ENCODE assay signal across 21 cellular contexts in the genomic region with DNA sequence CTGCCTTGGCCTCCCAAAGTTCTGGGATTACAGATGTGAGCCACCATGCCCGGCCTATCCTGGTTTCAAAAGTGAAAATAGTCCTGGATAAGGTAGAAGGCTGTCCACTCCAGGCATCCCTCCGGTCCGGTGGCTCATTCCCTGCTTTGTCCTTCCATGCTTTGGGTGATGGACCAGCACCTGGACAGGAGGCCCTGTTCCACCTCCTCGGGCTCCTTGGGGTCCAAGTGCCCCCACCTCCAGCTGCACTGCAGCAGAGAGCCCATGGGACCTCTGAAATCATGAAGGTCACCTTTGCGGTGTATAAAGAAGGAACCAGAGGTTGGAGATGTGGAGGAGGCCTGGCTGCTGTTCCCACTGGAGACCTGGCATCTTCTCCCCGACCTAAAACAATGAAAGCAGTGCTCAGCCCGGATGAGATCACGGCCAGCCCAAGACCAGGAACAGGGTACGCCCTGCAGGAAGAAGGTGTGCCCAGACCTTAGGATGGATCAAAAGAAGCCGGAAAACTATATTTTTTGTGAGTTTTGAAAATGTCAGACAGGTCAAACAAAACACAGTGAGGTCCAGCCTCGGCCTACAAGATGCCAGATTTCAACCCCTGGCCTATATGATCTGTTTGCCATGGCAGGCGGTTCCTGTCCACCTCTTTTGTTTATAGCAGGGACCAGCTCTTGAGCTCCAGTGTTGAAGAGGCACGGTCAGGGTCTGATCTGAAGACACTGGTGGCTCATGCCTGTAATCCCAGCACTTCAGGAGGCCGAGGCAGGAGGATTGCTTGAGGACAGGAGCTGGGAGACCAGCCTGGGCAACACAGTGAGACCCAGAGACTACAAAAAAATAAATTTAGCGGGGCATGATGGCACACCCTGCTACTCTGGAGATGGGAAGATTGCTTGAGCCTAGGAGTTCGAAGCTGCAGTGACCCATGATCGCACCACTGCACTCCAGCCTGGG. TPM values are rescaled to one million over a fixed set of nuclear protein-coding genes. Genes with fewer than 3 reads are reported as not detected.
DNase-seq lines count a peak whose midpoint lies in the region; ATAC-seq and TF ChIP-seq lines count a peak whose summit lies in the region.
"Had no signal": no experiment of that assay in that cellular context is flagged by ENCODE, and none has a peak within 500 bp of the region (broad histone marks: within the 10 kb centered on the region; RNA-seq: fewer than 3 reads in every experiment).

No MANE protein-coding gene starts in this region.

- peak; percentile 3 for DNase-seq in activated CD4-positive, alpha-beta T cell treated with anti-CD3 and anti-CD28 coated beads, Interleukin-2, amount 10 ng/mL, durations not matched to agents 7 days and 5 days
- no peak for DNase-seq in activated CD4-positive, alpha-beta T cell treated with anti-CD3 and anti-CD28 coated beads for 1 hour
- peak; percentile 55 for DNase-seq in left cardiac atrium
- peak; percentile 56 for DNase-seq in sigmoid colon
- no peak for DNase-seq in stimulated activated naive CD4-positive, alpha-beta T cell (lab: John Stamatoyannopoulos, UW)
- DNase-seq: 8988T; DMS153; foreskin keratinocyte; mesenchymal stem cell; NCI-H226; NK-92 treated with Interleukin-12 subunit alpha and Interleukin-12 subunit beta, amount 100 ng/mL, for 24 hours; T-helper 1 cell; thyroid gland had no signal

- intact Hi-C loops in left cardiac atrium (cut with DNase I) (no loop called here), sigmoid colon (cut with DNase I) (no loop called here)

- no peaks in the 10 kb centered on the region for H3K9me3 Mint-ChIP-seq in activated CD4-positive, alpha-beta T cell treated with anti-CD3 and anti-CD28 coated beads, Interleukin-2, amount 10 ng/mL, durations not matched to agents 7 days and 5 days
- H3K9me3 Mint-ChIP-seq: neural crest cell, WTC11 had no signal

- POLR2A ChIA-PET in activated CD4-positive, alpha-beta T cell treated with anti-CD3 and anti-CD28 coated beads, Interleukin-2, amount 10 ng/mL, durations not matched to agents 7 days and 5 days (lab: Charles Lee), result no interaction called here

- H3K27me3 ChIP-seq in HUES48 (ENCODE audit: control insufficient read depth, insufficient read depth, low read length) (no peaks in the 10 kb centered on the region), sigmoid colon (peaks cover 0 to 67% (median 26%) of the 10 kb centered on the region in 3 donors)
- H3K27me3 ChIP-seq: foreskin keratinocyte, thyroid gland had no signal

- no peaks in the 10 kb centered on the region for H3K36me3 Mint-ChIP-seq in activated CD4-positive, alpha-beta T cell treated with anti-CD3 and anti-CD28 coated beads, Interleukin-2, amount 10 ng/mL, durations not matched to agents 7 days and 5 days (ENCODE audit: low read depth)

- CTCF ChIA-PET in activated CD4-positive, alpha-beta T cell treated with anti-CD3 and anti-CD28 coated beads, Interleukin-2, amount 10 ng/mL, durations not matched to agents 7 days and 5 days (lab: Charles Lee), result interaction anchor here (0.6 to 1.3 kb wide), 2 partner anchors 12 to 20 kb away, joined by 3 to 5 read pairs; no protein-coding TSS in a partner anchor

- 94 to 95% methylated on average over 17 of the region's 17 CpGs for WGBS in sigmoid colon, 2 donors

- no peak for TF ChIP-seq CTCF in sigmoid colon (IDR thresholded peaks at IDR 0.05)

- H3K27ac ChIP-seq in HUES48 (ENCODE audit: low read depth, low read length) (peak overlapping the region; percentile 5), sigmoid colon (peak overlapping the region in 1 of 4 donors; percentile 60)
- H3K27ac ChIP-seq: BLaER1, foreskin keratinocyte had no signal

- TF ChIP-seq EP300 in sigmoid colon (IDR thresholded peaks at IDR 0.05), result no peak

- H3K4me3 Mint-ChIP-seq in activated CD4-positive, alpha-beta T cell treated with anti-CD3 and anti-CD28 coated beads, Interleukin-2, amount 10 ng/mL, durations not matched to agents 7 days and 5 days, result no peak overlapping the region
- H3K4me3 Mint-ChIP-seq: neural crest cell, WTC11 had no signal

- H3K27ac Mint-ChIP-seq in activated CD4-positive, alpha-beta T cell treated with anti-CD3 and anti-CD28 coated beads, Interleukin-2, amount 10 ng/mL, durations not matched to agents 7 days and 5 days, result no peak overlapping the region
- H3K27ac Mint-ChIP-seq: WTC11 had no signal

- H3K4me3 ChIP-seq in HUES48 (ENCODE audit: low read depth, low read length) (no peak overlapping the region), sigmoid colon (no peak overlapping the region)
- H3K4me3 ChIP-seq: BLaER1, thyroid gland had no signal

- no peaks in the 10 kb centered on the region for H3K9me3 ChIP-seq in HUES48 (ENCODE audit: control insufficient read depth, insufficient read depth, low read length)
- no peaks in the 10 kb centered on the region for H3K9me3 ChIP-seq in sigmoid colon
- H3K9me3 ChIP-seq: BLaER1, thyroid gland had no signal

- H3K27me3 Mint-ChIP-seq in activated CD4-positive, alpha-beta T cell treated with anti-CD3 and anti-CD28 coated beads, Interleukin-2, amount 10 ng/mL, durations not matched to agents 7 days and 5 days, result peaks cover 13% of the 10 kb centered on the region

- TF ChIP-seq POLR2A in sigmoid colon (IDR thresholded peaks at IDR 0.05), result no peak

- H3K9ac ChIP-seq in HUES48 (ENCODE audit: low read depth, low read length), result no peak overlapping the region
- H3K9ac ChIP-seq: BLaER1 had no signal

- peak in 1 of 2 donors; percentile 62 for ATAC-seq in left cardiac atrium
- ATAC-seq in HG03025 (IDR thresholded peaks at IDR 0.05; ENCODE audit: low FRiP score, unreplicated experiment), result no peak
- no peak for ATAC-seq in GM19452 (IDR thresholded peaks at IDR 0.05; ENCODE audit: unreplicated experiment)
- ATAC-seq: foreskin keratinocyte, sciatic nerve, WTC11 had no signal

- H3K4me1 ChIP-seq in HUES48 (ENCODE audit: control insufficient read depth, insufficient read depth, low read length) (peaks cover 11% of the 10 kb centered on the region; the same call in 1 of the 2 replicates), sigmoid colon (no peaks in the 10 kb centered on the region)
- H3K4me1 ChIP-seq: foreskin keratinocyte had no signal

- H3K4me1 Mint-ChIP-seq in activated CD4-positive, alpha-beta T cell treated with anti-CD3 and anti-CD28 coated beads, Interleukin-2, amount 10 ng/mL, durations not matched to agents 7 days and 5 days, result peaks cover 16% of the 10 kb centered on the region

- H3K36me3 ChIP-seq in HUES48 (ENCODE audit: control insufficient read depth, insufficient read depth, low read length) (peaks cover 70% of the 10 kb centered on the region), sigmoid colon (no peaks in the 10 kb centered on the region)
- H3K36me3 ChIP-seq: BLaER1 had no signal

RNA-seq across cellular contexts. Expression of a gene that starts 5.8 kb away (rescaled TPM):
- total RNA-seq in activated CD4-positive, alpha-beta T cell treated with anti-CD3 and anti-CD28 coated beads, Interleukin-2, amount 10 ng/mL, durations not matched to agents 7 days and 5 days, result 1 to 10 TPM; 3.5 to 3.6 TPM
- total RNA-seq in left cardiac atrium (1 to 10 TPM; 7.5 to 7.6 TPM), sigmoid colon (1 to 10 TPM in 3 of 4 donors, under 1 TPM in 1; 0.68 to 3.6 (median 2.3) TPM)
- 100 to 1,000 TPM in 1 of 3 donors, 10 to 100 TPM in 2; 51.8 to 218 (median 61.9) TPM for polyA plus RNA-seq in sigmoid colon

RNA-seq across cellular contexts. Expression of a gene that starts 14.1 kb away (rescaled TPM):
- total RNA-seq in activated CD4-positive, alpha-beta T cell treated with anti-CD3 and anti-CD28 coated beads, Interleukin-2, amount 10 ng/mL, durations not matched to agents 7 days and 5 days, result 100 to 1,000 TPM; 150 to 162 TPM
- total RNA-seq in left cardiac atrium (100 to 1,000 TPM; 130 to 147 TPM), sigmoid colon (100 to 1,000 TPM in 3 of 4 donors, 10 to 100 TPM in 1; 76.8 to 120 (median 102) TPM)
- 10 to 100 TPM; 72.8 to 98.3 (median 76.3) TPM for polyA plus RNA-seq in sigmoid colon

RNA-seq across cellular contexts. Expression of a gene that starts 26.1 kb away (rescaled TPM):
- not detected for total RNA-seq in activated CD4-positive, alpha-beta T cell treated with anti-CD3 and anti-CD28 coated beads, Interleukin-2, amount 10 ng/mL, durations not matched to agents 7 days and 5 days
- total RNA-seq in left cardiac atrium, result not detected
- total RNA-seq in sigmoid colon, result not detected
- not detected for polyA plus RNA-seq in sigmoid colon
- total RNA-seq: foreskin keratinocyte, MCF 10A, neural crest cell had no signal
- polyA plus RNA-seq: foreskin keratinocyte had no signal

RNA-seq across cellular contexts. Expression of a gene that starts 27.7 kb away (rescaled TPM):
- total RNA-seq in activated CD4-positive, alpha-beta T cell treated with anti-CD3 and anti-CD28 coated beads, Interleukin-2, amount 10 ng/mL, durations not matched to agents 7 days and 5 days, result 1 to 10 TPM in 1 of 2 experiments, under 1 TPM in 1; 0.92 to 1.2 TPM
- total RNA-seq in left cardiac atrium, result 1 to 10 TPM in 1 of 2 donors, under 1 TPM in 1; 0.41 to 7.6 TPM
- 1 to 10 TPM in 1 of 4 donors, not detected in 3; 3.1 TPM for total RNA-seq in sigmoid colon
- under 1 TPM; under 0.01 to 0.92 (median 0.61) TPM for polyA plus RNA-seq in sigmoid colon
- total RNA-seq: foreskin keratinocyte, MCF 10A, thyroid gland had no signal
- polyA plus RNA-seq: foreskin keratinocyte had no signal

RNA-seq across cellular contexts. Expression of a gene that starts 37.3 kb away (rescaled TPM):
- not detected for total RNA-seq in activated CD4-positive, alpha-beta T cell treated with anti-CD3 and anti-CD28 coated beads, Interleukin-2, amount 10 ng/mL, durations not matched to agents 7 days and 5 days
- not detected for total RNA-seq in left cardiac atrium
- total RNA-seq in sigmoid colon, result 1 to 10 TPM in 1 of 4 donors, not detected in 3; 6.1 TPM
- polyA plus RNA-seq in sigmoid colon, result under 1 TPM in 1 of 3 donors, not detected in 2; 0.06 TPM
- total RNA-seq: foreskin keratinocyte, MCF 10A, neural crest cell had no signal
- polyA plus RNA-seq: foreskin keratinocyte had no signal

Comparison
In these comparisons a context has a peak if more than half of its experiments do, and no peak if none do; other contexts are left out.
1. DNase-seq: peak in activated CD4-positive, alpha-beta T cell treated with anti-CD3 and anti-CD28 coated beads, Interleukin-2, amount 10 ng/mL, durations not matched to agents 7 days and 5 days (single experiment), left cardiac atrium (single experiment) and sigmoid colon (single experiment); none in activated CD4-positive, alpha-beta T cell treated with anti-CD3 and anti-CD28 coated beads for 1 hour (single experiment) and stimulated activated naive CD4-positive, alpha-beta T cell (0 of 6).